In genomic region chr15:78193731-78194567, GRCh38 we compare ENCODE assay signal across 17 cellular contexts. TPM values are rescaled to one million over a fixed set of nuclear protein-coding genes. Genes with fewer than 3 reads are reported as not detected.
"Had no signal": no experiment of that assay in that cellular context is flagged by ENCODE, and none has a peak within 500 bp of the region (broad histone marks: within the 10 kb centered on the region; RNA-seq: fewer than 3 reads in every experiment).

No MANE protein-coding gene starts in this region.

- H3K4me1 ChIP-seq: ascending aorta, breast epithelium, left lung, SJCRH30 had no signal

- H3K27ac ChIP-seq: ascending aorta, breast epithelium, left lung, SJCRH30 had no signal

- ATAC-seq: activated CD8-positive, alpha-beta T cell treated with anti-CD3 and anti-CD28 coated beads, Interleukin-2, amount 10 ng/mL, durations not matched to agents 7 days and 5 days; activated naive CD8-positive, alpha-beta T cell treated with anti-CD3 and anti-CD28 coated beads, Interleukin-2, amount 50 U/mL, for 24 hours; left lung; T-helper 17 cell had no signal

- H3K36me3 Mint-ChIP-seq: stimulated activated effector memory CD8-positive, alpha-beta T cell treated with anti-CD3 and anti-CD28 coated beads, Interleukin-12 subunit alpha, Interleukin-12 subunit beta, amount 100 ng/mL, for 72 hours had no signal

- H3K36me3 ChIP-seq: ascending aorta, breast epithelium, left lung, SJCRH30 had no signal

- DNase-seq: activated CD4-positive, alpha-beta T cell treated with anti-CD3 and anti-CD28 coated beads, Interleukin-2, amount 10 ng/mL, durations not matched to agents 24 days and 14 days; activated CD8-positive, alpha-beta T cell treated with anti-CD3 and anti-CD28 coated beads, Interleukin-2, amount 10 ng/mL, durations not matched to agents 7 days and 5 days; activated naive CD4-positive, alpha-beta T cell; activated naive CD8-positive, alpha-beta T cell treated with anti-CD3 and anti-CD28 coated beads, Interleukin-2, amount 50 U/mL, for 24 hours; dorsolateral prefrontal cortex; left lung; mesendoderm; nephron progenitor cell; SJCRH30; stimulated activated CD4-positive, alpha-beta T cell treated with anti-CD3 and anti-CD28 coated beads, Interleukin-12 subunit alpha, Interleukin-12 subunit beta, amount 100 ng/mL, for 4 hours; stimulated activated CD4-positive, alpha-beta T cell treated with anti-CD3 and anti-CD28 coated beads, Interleukin-2, amount 100 ng/mL, for 24 hours; T-helper 17 cell; trophoblast cell had no signal

- H3K27me3 ChIP-seq: ascending aorta, breast epithelium, dorsolateral prefrontal cortex, left lung, SJCRH30 had no signal

- H3K9me3 ChIP-seq: breast epithelium, left lung had no signal

- H3K4me1 Mint-ChIP-seq: activated naive CD8-positive, alpha-beta T cell treated with anti-CD3 and anti-CD28 coated beads, Interleukin-2, amount 50 U/mL, for 24 hours; nephron progenitor cell; stimulated activated effector memory CD8-positive, alpha-beta T cell treated with anti-CD3 and anti-CD28 coated beads, Interleukin-12 subunit alpha, Interleukin-12 subunit beta, amount 100 ng/mL, for 72 hours had no signal

- H3K4me3 Mint-ChIP-seq: activated CD4-positive, alpha-beta T cell treated with anti-CD3 and anti-CD28 coated beads, Interleukin-2, amount 10 ng/mL, durations not matched to agents 24 days and 14 days; activated CD8-positive, alpha-beta T cell treated with anti-CD3 and anti-CD28 coated beads, Interleukin-2, amount 10 ng/mL, durations not matched to agents 7 days and 5 days; activated naive CD8-positive, alpha-beta T cell treated with anti-CD3 and anti-CD28 coated beads, Interleukin-2, amount 50 U/mL, for 24 hours; nephron progenitor cell; stimulated activated effector memory CD8-positive, alpha-beta T cell treated with anti-CD3 and anti-CD28 coated beads, Interleukin-12 subunit alpha, Interleukin-12 subunit beta, amount 100 ng/mL, for 72 hours; T-helper 17 cell had no signal

- H3K27me3 Mint-ChIP-seq: T-helper 17 cell had no signal

- H3K4me3 ChIP-seq: ascending aorta, breast epithelium, dorsolateral prefrontal cortex, left lung, SJCRH30 had no signal

- H3K27ac Mint-ChIP-seq: activated CD4-positive, alpha-beta T cell treated with anti-CD3 and anti-CD28 coated beads, Interleukin-2, amount 10 ng/mL, durations not matched to agents 24 days and 14 days; activated CD8-positive, alpha-beta T cell treated with anti-CD3 and anti-CD28 coated beads, Interleukin-2, amount 10 ng/mL, durations not matched to agents 7 days and 5 days; activated naive CD8-positive, alpha-beta T cell treated with anti-CD3 and anti-CD28 coated beads, Interleukin-2, amount 50 U/mL, for 24 hours; nephron progenitor cell; stimulated activated effector memory CD8-positive, alpha-beta T cell treated with anti-CD3 and anti-CD28 coated beads, Interleukin-12 subunit alpha, Interleukin-12 subunit beta, amount 100 ng/mL, for 72 hours; T-helper 17 cell had no signal

- H3K9me3 Mint-ChIP-seq: activated CD4-positive, alpha-beta T cell treated with anti-CD3 and anti-CD28 coated beads, Interleukin-2, amount 10 ng/mL, durations not matched to agents 24 days and 14 days; activated naive CD8-positive, alpha-beta T cell treated with anti-CD3 and anti-CD28 coated beads, Interleukin-2, amount 50 U/mL, for 24 hours had no signal

RNA-seq across cellular contexts. Expression of gene ACSBG1, which starts 40.4 kb away (rescaled TPM):
- total RNA-seq: activated CD4-positive, alpha-beta T cell treated with anti-CD3 and anti-CD28 coated beads, Interleukin-2, amount 10 ng/mL, durations not matched to agents 24 days and 14 days; ascending aorta; osteocyte had no signal
